Comparison of ENCODE assay signal across 21 cellular contexts in genomic region chr11:68666854-68667253, GRCh38. TPM values are rescaled to one million over a fixed set of nuclear protein-coding genes. Genes with fewer than 3 reads are reported as not detected.
DNase-seq lines count a peak whose midpoint lies in the region; ATAC-seq and TF ChIP-seq lines count a peak whose summit lies in the region.
"Had no signal": no experiment of that assay in that cellular context is flagged by ENCODE, and none has a peak within 500 bp of the region (broad histone marks: within the 10 kb centered on the region; RNA-seq: fewer than 3 reads in every experiment).

No MANE protein-coding gene starts in this region.

- H3K36me3 ChIP-seq in stomach: no peaks in the 10 kb centered on the region

- TF ChIP-seq EP300 in stomach (IDR thresholded peaks at IDR 0.05): no peak

- peak overlapping the region; percentile 89 for H3K27ac Mint-ChIP-seq in nephron progenitor cell
- H3K27ac Mint-ChIP-seq: CD4-positive, alpha-beta T cell had no signal

- no peaks in the 10 kb centered on the region for H3K9me3 ChIP-seq in stomach

- no peak for ATAC-seq in GM21515 (IDR thresholded peaks at IDR 0.05; ENCODE audit: unreplicated experiment)

- H3K27ac ChIP-seq in stomach: no peak overlapping the region
- H3K27ac ChIP-seq: A549 had no signal

- in situ Hi-C loops in GM13976 (cut with MboI; ENCODE audit: low sequenced_read_pairs, unreplicated experiment): no loop called here

- TF ChIP-seq CTCF in GM13976 (IDR thresholded peaks at IDR 0.05; ENCODE audit: borderline replicate concordance, control extremely low read depth, extremely low read depth, insufficient read depth, missing control alignments) (no peak), NB4 (IDR thresholded peaks at IDR 0.05; ENCODE audit: low read depth, low read length) (no peak), nephron progenitor cell (IDR thresholded peaks at IDR 0.05) (no peak), stomach (IDR thresholded peaks at IDR 0.05) (no peak)

- H3K4me3 ChIP-seq in NB4 (ENCODE audit: low read depth, low read length) (no peak overlapping the region), stomach (no peak overlapping the region)
- H3K4me3 ChIP-seq: A549 had no signal

- H3K27me3 ChIP-seq in stomach: peaks cover 0 to 43% (median 18%) of the 10 kb centered on the region in 3 donors

- peak; percentile 60 for DNase-seq in GM13976 (ENCODE audit: low spot score)
- peak; percentile 32 for DNase-seq in NB4 (ENCODE audit: low read depth)
- no peak for DNase-seq in nephron progenitor cell
- DNase-seq in stomach: peak; percentile 34
- DNase-seq in hepatic stellate cell (ENCODE audit: low spot score): no peak
- DNase-seq in head of caudate nucleus: no peak
- DNase-seq: CD4-positive, alpha-beta T cell; GF-D8; KBM-7; NCI-H1105 treated with DMSO at 0.1 percent for 48 hours; NCI-H1694 treated with DMSO at 0.1 percent for 48 hours; NCI-H2107; NCI-H2227 treated with DMSO at 0.1 percent for 48 hours; NCI-H510A treated with DMSO at 0.1 percent for 48 hours; NCI-H774; SHP77 treated with DMSO at 0.1 percent for 48 hours had no signal

- no peaks in the 10 kb centered on the region for H3K4me1 ChIP-seq in stomach
- H3K4me1 ChIP-seq: A549, Caco-2 had no signal

- TF ChIP-seq POLR2A in NB4 (IDR thresholded peaks at IDR 0.05; ENCODE audit: extremely low read depth, insufficient read length) (no peak), stomach (IDR thresholded peaks at IDR 0.05) (no peak)

- H3K36me3 Mint-ChIP-seq in nephron progenitor cell (ENCODE audit: low read depth): no peaks in the 10 kb centered on the region

- H3K9me3 Mint-ChIP-seq in nephron progenitor cell: peaks cover 9% of the 10 kb centered on the region
- H3K9me3 Mint-ChIP-seq: CD4-positive, alpha-beta T cell had no signal

- WGBS in stomach, 5 donors: 48 to 85% (median 68%) methylated on average over 5 to 15 of the region's 15 CpGs

- peaks cover 7% of the 10 kb centered on the region for H3K4me1 Mint-ChIP-seq in nephron progenitor cell

- no peak overlapping the region for H3K4me3 Mint-ChIP-seq in nephron progenitor cell
- H3K4me3 Mint-ChIP-seq: CD4-positive, alpha-beta T cell had no signal

- H3K27me3 Mint-ChIP-seq in nephron progenitor cell (ENCODE audit: low read depth, poor library complexity): peaks cover 15% of the 10 kb centered on the region
- H3K27me3 Mint-ChIP-seq: CD4-positive, alpha-beta T cell had no signal

- intact Hi-C loops in stomach (cut with DNase I; ENCODE audit: low total_unique reads): no loop called here
- intact Hi-C loops in head of caudate nucleus (cut with DNase I): no loop called here

RNA-seq across cellular contexts. Expression of gene GAL, which starts 17.5 kb away (rescaled TPM):
- 1 to 10 TPM in 1 of 5 donors, not detected in 4; 3.5 TPM for total RNA-seq in stomach
- 1 to 10 TPM in 2 of 3 donors, not detected in 1; 1.7 to 5.7 TPM for polyA plus RNA-seq in stomach
- total RNA-seq: CD4-positive, alpha-beta T cell; OCI-LY7; RPMI7951 had no signal

Comparison
In these comparisons a context has a peak if more than half of its experiments do, and no peak if none do; other contexts are left out.
1. DNase-seq: peak in GM13976 (single experiment), NB4 (single experiment) and stomach (single experiment); none in nephron progenitor cell (single experiment), hepatic stellate cell (single experiment) and head of caudate nucleus (0 of 42).